7 cellular contexts compared by ENCODE assay signal in genomic region chr18:46174317-46175039, GRCh38.
DNase-seq lines count a peak whose midpoint lies in the region; ATAC-seq and TF ChIP-seq lines count a peak whose summit lies in the region.

No MANE protein-coding gene starts in this region.

- no peak for TF ChIP-seq CTCF in progenitor cell of endocrine pancreas (IDR thresholded peaks at IDR 0.05; ENCODE audit: unreplicated experiment)

- H3K4me1 Mint-ChIP-seq in activated naive CD4-positive, alpha-beta T cell treated with anti-CD3 and anti-CD28 coated beads for 36 hours (ENCODE audit: low read depth): peaks cover 41% of the 10 kb centered on the region
- H3K4me1 Mint-ChIP-seq in progenitor cell of endocrine pancreas (ENCODE audit: low read depth): peaks cover 10% of the 10 kb centered on the region

- peak; percentile 22 for ATAC-seq in GM18867 (IDR thresholded peaks at IDR 0.05; ENCODE audit: unreplicated experiment)
- ATAC-seq in HG02973 (IDR thresholded peaks at IDR 0.05; ENCODE audit: unreplicated experiment): peak; percentile 9
- ATAC-seq in Right ventricle myocardium superior (ENCODE audit: poor library complexity): peak; percentile 52

- H3K27me3 Mint-ChIP-seq in activated naive CD4-positive, alpha-beta T cell treated with anti-CD3 and anti-CD28 coated beads for 36 hours (ENCODE audit: low read depth): no peaks in the 10 kb centered on the region
- H3K27me3 Mint-ChIP-seq in progenitor cell of endocrine pancreas: no peaks in the 10 kb centered on the region

- intact Hi-C loops in activated naive CD4-positive, alpha-beta T cell treated with anti-CD3 and anti-CD28 coated beads for 36 hours (cut with micrococcal nuclease): loop anchor here (2.0 to 5.0 kb wide), 3 partner anchors 70 to 742 kb away; partner anchors contain the start of genes HAUS1, KATNAL2 and PIAS2
- intact Hi-C loops in Right ventricle myocardium superior (cut with DNase I): loop anchor here (5.0 to 10.0 kb wide), 4 partner anchors 38 to 483 kb away; partner anchors contain the start of gene LOXHD1

- CTCF ChIA-PET in activated naive CD4-positive, alpha-beta T cell treated with anti-CD3 and anti-CD28 coated beads for 36 hours (lab: Charles Lee): interaction anchor here (1.0 to 5.4 kb wide), 24 partner anchors 9 to 483 kb away, joined by 3 to 97 read pairs (median 12); partner anchors contain the start of gene LOXHD1

- DNase-seq in RKO (ENCODE audit: low spot score) (peak; percentile 68), Right ventricle myocardium superior (peak; percentile 55), progenitor cell of endocrine pancreas (ENCODE audit: low spot score, unreplicated experiment) (peak; percentile 34), COLO829 (ENCODE audit: low spot score) (no peak)
- DNase-seq in activated naive CD4-positive, alpha-beta T cell treated with anti-CD3 and anti-CD28 coated beads for 36 hours: peak; percentile 73

- no peaks in the 10 kb centered on the region for H3K9me3 Mint-ChIP-seq in activated naive CD4-positive, alpha-beta T cell treated with anti-CD3 and anti-CD28 coated beads for 36 hours
- no peaks in the 10 kb centered on the region for H3K9me3 Mint-ChIP-seq in progenitor cell of endocrine pancreas (ENCODE audit: low read depth)

- peak overlapping the region; percentile 99 for H3K4me3 Mint-ChIP-seq in activated naive CD4-positive, alpha-beta T cell treated with anti-CD3 and anti-CD28 coated beads for 36 hours
- peak overlapping the region; percentile 91 for H3K4me3 Mint-ChIP-seq in progenitor cell of endocrine pancreas (ENCODE audit: low read depth)

- H3K27ac Mint-ChIP-seq in activated naive CD4-positive, alpha-beta T cell treated with anti-CD3 and anti-CD28 coated beads for 36 hours: peak overlapping the region; percentile 97
- peak overlapping the region; percentile 98 for H3K27ac Mint-ChIP-seq in progenitor cell of endocrine pancreas

- peaks cover 12% of the 10 kb centered on the region for H3K36me3 Mint-ChIP-seq in activated naive CD4-positive, alpha-beta T cell treated with anti-CD3 and anti-CD28 coated beads for 36 hours (ENCODE audit: low read depth)
- peaks cover 1% of the 10 kb centered on the region for H3K36me3 Mint-ChIP-seq in progenitor cell of endocrine pancreas (ENCODE audit: insufficient read depth)
